13 cellular contexts compared by ENCODE assay signal in the genomic region with DNA sequence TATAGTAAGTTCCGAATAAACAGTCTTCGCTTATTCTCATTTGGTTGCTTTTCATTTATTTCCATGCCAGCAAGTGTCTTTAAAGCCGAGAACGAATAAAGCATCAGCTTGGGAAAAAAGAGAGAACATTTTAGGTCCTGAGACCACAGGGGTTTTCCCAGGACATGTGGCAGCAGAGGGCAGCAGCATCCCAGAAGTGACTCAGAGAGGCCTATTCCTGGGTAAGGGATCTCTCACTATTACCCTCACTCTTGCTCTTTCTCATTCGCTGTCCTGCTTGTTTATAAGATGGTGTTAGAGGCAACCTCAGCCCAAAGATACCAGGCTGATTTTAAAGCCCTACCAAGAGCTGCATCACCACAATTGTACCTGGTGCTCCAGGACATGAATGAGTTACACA. TPM values are rescaled to one million over a fixed set of nuclear protein-coding genes. Genes with fewer than 3 reads are reported as not detected.
"Had no signal": no experiment of that assay in that cellular context is flagged by ENCODE, and none has a peak within 500 bp of the region (broad histone marks: within the 10 kb centered on the region; RNA-seq: fewer than 3 reads in every experiment).

No MANE protein-coding gene starts in this region.

RNA-seq across cellular contexts. Expression of a gene that starts 7.2 kb away (rescaled TPM):
- total RNA-seq: activated CD8-positive, alpha-beta T cell treated with anti-CD3 and anti-CD28 coated beads for 36 hours; activated naive CD8-positive, alpha-beta T cell treated with anti-CD3 and anti-CD28 coated beads, Interleukin-2, amount 10 ng/mL, durations not matched to agents 7 days and 5 days; activated T-cell treated with anti-CD3 and anti-CD28 coated beads, Interleukin-2, amount 50 U/mL, for 72 hours; adrenal gland; breast epithelium; chondrocyte; MCF 10A; PC-9; Right ventricle myocardium inferior; RPMI7951; SJCRH30; T-helper 1 cell treated with Interleukin-12 subunit alpha and Interleukin-12 subunit beta and Interleukin-4 antibody, amounts not matched to agents 30 ng/mL and 1 ng/mL, for 36 hours had no signal
- polyA plus RNA-seq: SK-N-SH had no signal

RNA-seq across cellular contexts. Expression of a gene that starts 37.8 kb away (rescaled TPM):
- total RNA-seq: MCF 10A, PC-9 had no signal

RNA-seq across cellular contexts. Expression of a gene that starts 39.0 kb away (rescaled TPM):
- total RNA-seq: activated CD8-positive, alpha-beta T cell treated with anti-CD3 and anti-CD28 coated beads for 36 hours; activated naive CD8-positive, alpha-beta T cell treated with anti-CD3 and anti-CD28 coated beads, Interleukin-2, amount 10 ng/mL, durations not matched to agents 7 days and 5 days; activated T-cell treated with anti-CD3 and anti-CD28 coated beads, Interleukin-2, amount 50 U/mL, for 72 hours; adrenal gland; breast epithelium; chondrocyte; MCF 10A; PC-9; Right ventricle myocardium inferior; RPMI7951; SJCRH30; T-helper 1 cell treated with Interleukin-12 subunit alpha and Interleukin-12 subunit beta and Interleukin-4 antibody, amounts not matched to agents 30 ng/mL and 1 ng/mL, for 36 hours had no signal
- polyA plus RNA-seq: SK-N-SH had no signal
